Comparison of ENCODE assay signal across 10 cellular contexts in genomic region chrX:45295587-45295986, GRCh38.
A peak's percentile ranks its signal among the peaks of the same experiment; 100 is the strongest.
DNase-seq lines count a peak whose midpoint lies in the region; ATAC-seq and TF ChIP-seq lines count a peak whose summit lies in the region.
"Had no signal": no experiment of that assay in that cellular context is flagged by ENCODE, and none has a peak within 500 bp of the region (broad histone marks: within the 10 kb centered on the region; RNA-seq: fewer than 3 reads in every experiment).

No MANE protein-coding gene starts in this region.

- TF ChIP-seq CTCF in RWPE1 (conservative IDR thresholded peaks at IDR 0.05; ENCODE audit: low read depth) (no peak), fibroblast of the aortic adventitia (IDR thresholded peaks at IDR 0.05; ENCODE audit: insufficient read depth, low read length) (no peak), left lung (IDR thresholded peaks at IDR 0.05) (no peak), endothelial cell (IDR thresholded peaks at IDR 0.05; ENCODE audit: unreplicated experiment) (no peak)

- peaks cover 6% of the 10 kb centered on the region for H3K4me1 Mint-ChIP-seq in endothelial cell (ENCODE audit: unreplicated experiment)

- POLR2A ChIA-PET in HEK293T (lab: Yijun Ruan, JAX) (no interaction called here), RWPE1 (lab: Yijun Ruan, JAX; ENCODE audit: low non-redundant PET) (no interaction called here)

- no peaks in the 10 kb centered on the region for H3K36me3 Mint-ChIP-seq in endothelial cell (ENCODE audit: low read depth, unreplicated experiment)

- H3K4me3 ChIP-seq in fibroblast of the aortic adventitia (ENCODE audit: low read depth, low read length) = no peak overlapping the region
- H3K4me3 ChIP-seq in left lung = no peak overlapping the region
- H3K4me3 ChIP-seq: spleen had no signal

- no peaks in the 10 kb centered on the region for H3K27me3 ChIP-seq in left lung

- CTCF ChIA-PET in HEK293T (lab: Yijun Ruan, JAX) (interaction anchor here (0.8 kb wide), 1 partner anchor 590 kb away, joined by 3 read pairs; no protein-coding TSS in a partner anchor), RWPE1 (lab: Yijun Ruan, JAX) (no interaction called here)

- H3K27me3 Mint-ChIP-seq in endothelial cell (ENCODE audit: unreplicated experiment) = no peaks in the 10 kb centered on the region

- H3K9me3 ChIP-seq in left lung = no peaks in the 10 kb centered on the region
- H3K9me3 ChIP-seq: spleen had no signal

- H3K4me3 Mint-ChIP-seq in endothelial cell (ENCODE audit: unreplicated experiment) = no peak overlapping the region

- peak; percentile 4 for DNase-seq in AG08395 (ENCODE audit: low spot score)
- DNase-seq in HEK293T (ENCODE audit: extremely low spot score) = peak; percentile 47
- peak; percentile 31 for DNase-seq in RWPE1 (ENCODE audit: low spot score)
- peak; percentile 17 for DNase-seq in fibroblast of the aortic adventitia (ENCODE audit: low read depth)
- no peak for DNase-seq in left lung
- DNase-seq in head of caudate nucleus = no peak
- no peak for DNase-seq in endothelial cell (ENCODE audit: low spot score)
- DNase-seq: effector CD8-positive, alpha-beta T cell; spleen had no signal

- intact Hi-C loops in left lung (cut with DNase I) = no loop called here
- intact Hi-C loops in head of caudate nucleus (cut with DNase I) = no loop called here

- no peak overlapping the region for H3K27ac ChIP-seq in RWPE1
- H3K27ac ChIP-seq in left lung = no peak overlapping the region
- H3K27ac ChIP-seq: spleen had no signal

- H3K9me3 Mint-ChIP-seq in endothelial cell (ENCODE audit: unreplicated experiment) = no peaks in the 10 kb centered on the region

- H3K36me3 ChIP-seq in left lung = no peaks in the 10 kb centered on the region
- H3K36me3 ChIP-seq: spleen had no signal

- H3K27ac Mint-ChIP-seq in endothelial cell (ENCODE audit: unreplicated experiment) = no peak overlapping the region

- H3K4me1 ChIP-seq in left lung = peaks cover 0 to 2% of the 10 kb centered on the region in 2 donors
- H3K4me1 ChIP-seq: spleen had no signal

- ATAC-seq in left lung = no peak
- no peak for ATAC-seq in HG03521 (IDR thresholded peaks at IDR 0.05; ENCODE audit: unreplicated experiment)

TF ChIP-seq in HEK293T, 16 proteins besides CTCF, POLR2A, EP300 and RAD21:
- TF ChIP-seq PKNOX1 (IDR thresholded peaks at IDR 0.05) (peak; percentile 90), SP1 (IDR thresholded peaks at IDR 0.05) (no peak), CTBP1 (IDR thresholded peaks at IDR 0.05; ENCODE audit: borderline replicate concordance) (peak; percentile 64; the same call in 1 of the 2 replicates)

Comparison
In these comparisons a context has a peak if more than half of its experiments do, and no peak if none do; other contexts are left out.
1. DNase-seq: peak in AG08395 (single experiment), HEK293T (single experiment), RWPE1 (single experiment) and fibroblast of the aortic adventitia (single experiment); none in left lung (0 of 2), head of caudate nucleus (0 of 42) and endothelial cell (single experiment).